ENCODE assay signal across 29 cellular contexts in the genomic region with DNA sequence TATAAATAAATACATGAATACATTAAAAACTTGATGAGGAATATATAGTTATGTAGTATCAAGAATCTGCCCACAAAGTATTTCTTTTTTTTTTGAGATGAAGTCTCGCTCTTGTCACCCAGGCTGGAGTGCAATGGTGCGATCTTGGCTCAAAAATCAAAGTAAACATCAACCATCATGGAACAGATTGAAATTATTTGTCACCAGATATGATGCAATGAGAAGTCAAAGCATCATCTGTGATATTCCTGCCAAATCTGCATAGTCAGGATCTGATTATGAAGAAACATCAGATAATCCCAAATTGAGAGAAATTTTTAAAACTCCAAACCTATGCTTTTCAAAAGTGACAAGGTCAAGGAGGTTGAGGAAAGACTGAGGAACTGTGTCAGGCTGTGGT. TPM values are rescaled to one million over a fixed set of nuclear protein-coding genes. Genes with fewer than 3 reads are reported as not detected.
"Had no signal": no experiment of that assay in that cellular context is flagged by ENCODE, and none has a peak within 500 bp of the region (broad histone marks: within the 10 kb centered on the region; RNA-seq: fewer than 3 reads in every experiment).

No MANE protein-coding gene starts in this region.

- DNase-seq: islet precursor cell; left ventricle myocardium superior; lower lobe of right lung; mammary epithelial cell; mesenchymal stem cell; naive thymus-derived CD8-positive, alpha-beta T cell; nucleus accumbens; pancreas; posterior cingulate gyrus; retina; right cardiac atrium; sigmoid colon; spleen; stimulated activated CD4-positive, alpha-beta T cell treated with anti-CD3 and anti-CD28 coated beads, Interleukin-4, amount 100 ng/mL, for 24 hours; stimulated activated naive CD4-positive, alpha-beta T cell; tibial artery; upper lobe of left lung had no signal

- H3K27ac Mint-ChIP-seq: naive thymus-derived CD8-positive, alpha-beta T cell; stimulated activated effector memory CD8-positive, alpha-beta T cell treated with anti-CD3 and anti-CD28 coated beads, Interleukin-12 subunit alpha, Interleukin-12 subunit beta, amount 100 ng/mL, for 72 hours; stimulated activated naive CD8-positive, alpha-beta T cell treated with anti-CD3 and anti-CD28 coated beads, Interleukin-15, Interleukin-2, amounts not matched to agents 100 ng/mL and 50 ng/mL, for 24 hours had no signal

- H3K36me3 Mint-ChIP-seq: naive thymus-derived CD8-positive, alpha-beta T cell; stimulated activated effector memory CD8-positive, alpha-beta T cell treated with anti-CD3 and anti-CD28 coated beads, Interleukin-12 subunit alpha, Interleukin-12 subunit beta, amount 100 ng/mL, for 72 hours had no signal

- H3K36me3 ChIP-seq: lower lobe of right lung, pancreas, prostate gland, sigmoid colon, spleen, suprapubic skin, thoracic aorta, tibial artery, upper lobe of left lung, vagina had no signal

- H3K4me1 ChIP-seq: lower lobe of right lung, prostate gland, sigmoid colon, spleen, suprapubic skin, tibial artery, upper lobe of left lung, vagina had no signal

- H3K27me3 ChIP-seq: pancreas, sigmoid colon, suprapubic skin, upper lobe of left lung, vagina had no signal

- ATAC-seq: left ventricle myocardium superior; lower lobe of right lung; naive thymus-derived CD8-positive, alpha-beta T cell; right cardiac atrium; stimulated activated effector memory CD8-positive, alpha-beta T cell treated with anti-CD3 and anti-CD28 coated beads, Interleukin-12 subunit alpha, Interleukin-12 subunit beta, amount 100 ng/mL, for 72 hours had no signal

- H3K27ac ChIP-seq: lower lobe of right lung, pancreas, prostate gland, sigmoid colon, spleen, suprapubic skin, thoracic aorta, tibial artery, upper lobe of left lung, vagina had no signal

- H3K9me3 ChIP-seq: lower lobe of right lung, pancreas, prostate gland, sigmoid colon, spleen, suprapubic skin, thoracic aorta, tibial artery, upper lobe of left lung, vagina had no signal

- H3K4me1 Mint-ChIP-seq: naive thymus-derived CD8-positive, alpha-beta T cell; nephron; neural crest cell; stimulated activated effector memory CD8-positive, alpha-beta T cell treated with anti-CD3 and anti-CD28 coated beads, Interleukin-12 subunit alpha, Interleukin-12 subunit beta, amount 100 ng/mL, for 72 hours had no signal

- H3K9me3 Mint-ChIP-seq: nephron; neural crest cell; stimulated activated effector memory CD8-positive, alpha-beta T cell treated with anti-CD3 and anti-CD28 coated beads, Interleukin-12 subunit alpha, Interleukin-12 subunit beta, amount 100 ng/mL, for 72 hours; stimulated activated naive CD8-positive, alpha-beta T cell treated with anti-CD3 and anti-CD28 coated beads, Interleukin-15, Interleukin-2, amounts not matched to agents 100 ng/mL and 50 ng/mL, for 24 hours had no signal

- H3K4me3 ChIP-seq: lower lobe of right lung, pancreas, prostate gland, sigmoid colon, spleen, suprapubic skin, thoracic aorta, tibial artery, upper lobe of left lung, vagina had no signal

- H3K4me3 Mint-ChIP-seq: naive thymus-derived CD8-positive, alpha-beta T cell; nephron; neural crest cell; stimulated activated effector memory CD8-positive, alpha-beta T cell treated with anti-CD3 and anti-CD28 coated beads, Interleukin-12 subunit alpha, Interleukin-12 subunit beta, amount 100 ng/mL, for 72 hours; stimulated activated naive CD8-positive, alpha-beta T cell treated with anti-CD3 and anti-CD28 coated beads, Interleukin-15, Interleukin-2, amounts not matched to agents 100 ng/mL and 50 ng/mL, for 24 hours had no signal

RNA-seq across cellular contexts. Expression of a gene that starts 5.1 kb away (rescaled TPM):
- total RNA-seq: kidney epithelial cell; left ventricle myocardium superior; mammary epithelial cell; naive thymus-derived CD8-positive, alpha-beta T cell; neural crest cell; osteoblast; prostate gland; right cardiac atrium; sigmoid colon; spleen; subcutaneous adipose tissue; thoracic aorta; urinary bladder had no signal
- polyA plus RNA-seq: naive thymus-derived CD8-positive, alpha-beta T cell; right cardiac atrium; spleen had no signal
